ENCODE assay signal across 18 cellular contexts in the genomic region with DNA sequence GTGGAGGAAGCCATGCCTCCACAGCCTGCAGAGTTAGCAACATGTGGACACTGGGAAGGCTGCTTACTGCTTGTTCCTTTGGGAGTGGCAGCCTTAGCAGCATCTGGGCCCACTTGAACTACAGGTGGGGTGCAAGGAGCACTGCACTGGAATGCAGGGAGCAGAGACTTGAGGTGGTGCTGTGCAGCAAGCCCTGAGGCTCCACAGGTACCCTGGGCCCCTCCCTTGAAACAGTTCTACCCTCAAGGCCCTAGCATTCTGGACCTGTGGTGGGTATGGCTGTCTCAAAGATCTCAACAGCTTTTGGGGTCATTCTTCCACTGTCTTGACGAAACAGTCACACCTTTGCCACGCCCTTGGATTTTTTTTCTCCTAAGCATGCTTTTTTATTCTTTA.
"Had no signal": no experiment of that assay in that cellular context is flagged by ENCODE, and none has a peak within 500 bp of the region (broad histone marks: within the 10 kb centered on the region; RNA-seq: fewer than 3 reads in every experiment).

No MANE protein-coding gene starts in this region.

- H3K27me3 Mint-ChIP-seq: activated naive CD4-positive, alpha-beta T cell treated with anti-CD3 and anti-CD28 coated beads, Interleukin-2, amount 50 U/mL, for 24 hours; naive B cell; T-helper 17 cell had no signal

- H3K27me3 ChIP-seq: adrenal gland, colonic mucosa, esophagus muscularis mucosa, transverse colon had no signal

- H3K9me3 ChIP-seq: adrenal gland, colonic mucosa, esophagus muscularis mucosa, transverse colon had no signal

- H3K27ac Mint-ChIP-seq: activated CD8-positive, alpha-beta T cell treated with anti-CD3 and anti-CD28 coated beads, Interleukin-2, amount 10 ng/mL, durations not matched to agents 7 days and 5 days; activated naive CD4-positive, alpha-beta T cell treated with anti-CD3 and anti-CD28 coated beads, Interleukin-2, amount 50 U/mL, for 24 hours; T-helper 17 cell had no signal

- H3K4me3 Mint-ChIP-seq: activated CD8-positive, alpha-beta T cell treated with anti-CD3 and anti-CD28 coated beads, Interleukin-2, amount 10 ng/mL, durations not matched to agents 7 days and 5 days; activated naive CD4-positive, alpha-beta T cell treated with anti-CD3 and anti-CD28 coated beads, Interleukin-2, amount 50 U/mL, for 24 hours; T-helper 17 cell had no signal

- H3K27ac ChIP-seq: colonic mucosa, esophagus muscularis mucosa, transverse colon had no signal

- H3K4me3 ChIP-seq: adrenal gland, colonic mucosa, esophagus muscularis mucosa, transverse colon had no signal

- H3K9me3 Mint-ChIP-seq: activated naive CD4-positive, alpha-beta T cell treated with anti-CD3 and anti-CD28 coated beads, Interleukin-2, amount 50 U/mL, for 24 hours had no signal

- H3K36me3 ChIP-seq: adrenal gland, colonic mucosa, transverse colon had no signal

- ATAC-seq: activated CD8-positive, alpha-beta T cell treated with anti-CD3 and anti-CD28 coated beads, Interleukin-2, amount 10 ng/mL, durations not matched to agents 7 days and 5 days; T-helper 17 cell had no signal

- H3K4me1 ChIP-seq: colonic mucosa had no signal

- DNase-seq: activated CD4-positive, alpha-beta T cell treated with anti-CD3 and anti-CD28 coated beads for 48 hours; activated CD8-positive, alpha-beta memory T cell treated with anti-CD3 and anti-CD28 coated beads, Interleukin-2, amount 50 U/mL, for 4 hours; activated CD8-positive, alpha-beta T cell treated with anti-CD3 and anti-CD28 coated beads, Interleukin-2, amount 10 ng/mL, durations not matched to agents 7 days and 5 days; activated effector memory CD4-positive, alpha-beta T cell treated with anti-CD3 and anti-CD28 coated beads, Interleukin-2, amount 50 U/mL, for 16 hours; activated T-cell treated with anti-CD3 and anti-CD28 coated beads, Interleukin-2, amount 50 U/mL, for 48 hours; caudate nucleus; colonic mucosa; effector CD4-positive, alpha-beta T cell; naive B cell; stimulated activated CD4-positive, alpha-beta T cell treated with anti-CD3 and anti-CD28 coated beads, Interleukin-15, amount 100 ng/mL, for 24 hours; stimulated activated CD4-positive, alpha-beta T cell treated with anti-CD3 and anti-CD28 coated beads, Interleukin-4, amount 100 ng/mL, for 1 hour; stimulated activated naive CD4-positive, alpha-beta T cell treated with Interleukin-2 at 50 U/mL for 16 hours; substantia nigra; T-helper 17 cell; transverse colon had no signal
